Comparison of ENCODE assay signal across 16 cellular contexts in the genomic region with DNA sequence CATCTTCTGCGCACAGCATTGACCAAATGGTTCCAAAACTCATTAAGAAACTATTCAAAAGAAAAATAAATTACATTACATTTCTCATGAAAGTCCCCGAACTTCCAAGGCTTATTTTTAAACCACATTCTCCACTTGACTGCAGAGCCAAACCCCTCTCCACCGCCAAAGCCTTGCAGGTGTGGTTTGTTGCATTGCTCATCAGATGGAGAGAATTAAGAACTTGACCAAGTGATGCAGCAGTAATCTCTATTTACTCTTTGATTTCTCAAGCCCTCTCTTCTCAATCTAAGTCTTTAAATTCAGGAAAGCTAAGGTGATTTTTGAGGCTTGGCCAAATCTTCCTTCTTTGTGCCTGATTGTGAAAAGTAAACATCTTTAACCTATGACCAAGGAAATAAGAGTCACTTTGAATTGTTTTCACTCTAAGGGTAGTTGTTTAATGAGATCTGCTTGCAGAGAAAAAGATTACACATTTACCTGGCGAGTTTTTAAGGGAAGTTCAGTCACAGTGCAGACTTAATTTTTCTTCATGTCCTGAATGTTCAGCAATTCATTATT.
A peak's percentile ranks its signal among the peaks of the same experiment; 100 is the strongest.
DNase-seq lines count a peak whose midpoint lies in the region; ATAC-seq and TF ChIP-seq lines count a peak whose summit lies in the region.
"Had no signal": no experiment of that assay in that cellular context is flagged by ENCODE, and none has a peak within 500 bp of the region (broad histone marks: within the 10 kb centered on the region; RNA-seq: fewer than 3 reads in every experiment).

No MANE protein-coding gene starts in this region.

- intact Hi-C loops in left lung (cut with DNase I), result no loop called here
- intact Hi-C loops in activated CD8-positive, alpha-beta T cell treated with anti-CD3 and anti-CD28 coated beads for 36 hours (cut with micrococcal nuclease), result no loop called here
- intact Hi-C loops in mucosa of descending colon (cut with DNase I, micrococcal nuclease), result no loop called here

- no peak overlapping the region for H3K27ac Mint-ChIP-seq in activated CD8-positive, alpha-beta T cell treated with anti-CD3 and anti-CD28 coated beads for 36 hours
- H3K27ac Mint-ChIP-seq: CD4-positive, CD25-positive, alpha-beta regulatory T cell; HFFc6 had no signal

- H3K27ac ChIP-seq in C4-2B (peak overlapping the region; percentile 34; the same call in 1 of the 2 replicates), KMS-11 (0 out of 2 replicates have a peak overlapping the region, but pooled peaks have one; percentile 4), left lung (no peak overlapping the region)
- H3K27ac ChIP-seq: BLaER1 had no signal

- POLR2A ChIA-PET in activated CD8-positive, alpha-beta T cell treated with anti-CD3 and anti-CD28 coated beads for 36 hours (lab: Charles Lee), result no interaction called here

- ATAC-seq in left lung (peak; percentile 77), GM19035 (IDR thresholded peaks at IDR 0.05; ENCODE audit: unreplicated experiment) (no peak), mucosa of descending colon (no peak)
- ATAC-seq in activated CD8-positive, alpha-beta T cell treated with anti-CD3 and anti-CD28 coated beads for 36 hours, result no peak
- ATAC-seq: GM12878 had no signal

- H3K27me3 ChIP-seq in KMS-11 (ENCODE audit: insufficient read depth, low read depth) (no peaks in the 10 kb centered on the region), left lung (no peaks in the 10 kb centered on the region)
- H3K27me3 ChIP-seq: BLaER1 had no signal

- H3K9me3 Mint-ChIP-seq in activated CD8-positive, alpha-beta T cell treated with anti-CD3 and anti-CD28 coated beads for 36 hours, result no peaks in the 10 kb centered on the region
- H3K9me3 Mint-ChIP-seq: HFFc6 had no signal

- no peaks in the 10 kb centered on the region for H3K36me3 ChIP-seq in KMS-11 (ENCODE audit: insufficient read depth)
- no peaks in the 10 kb centered on the region for H3K36me3 ChIP-seq in left lung
- H3K36me3 ChIP-seq in mucosa of descending colon (ENCODE audit: low read depth), result no peaks in the 10 kb centered on the region
- H3K36me3 ChIP-seq: BLaER1 had no signal

- TF ChIP-seq CTCF in C4-2B (conservative IDR thresholded peaks at IDR 0.05), result no peak
- TF ChIP-seq CTCF in KMS-11 (conservative IDR thresholded peaks at IDR 0.05; ENCODE audit: low read depth, low read length), result no peak
- TF ChIP-seq CTCF in left lung (IDR thresholded peaks at IDR 0.05), result no peak
- no peak for TF ChIP-seq CTCF in activated CD8-positive, alpha-beta T cell treated with anti-CD3 and anti-CD28 coated beads for 36 hours (IDR thresholded peaks at IDR 0.05)
- no peak for TF ChIP-seq CTCF in mucosa of descending colon (IDR thresholded peaks at IDR 0.05)

- H3K27me3 Mint-ChIP-seq in activated CD8-positive, alpha-beta T cell treated with anti-CD3 and anti-CD28 coated beads for 36 hours, result no peaks in the 10 kb centered on the region

- DNase-seq in DMS79 treated with DMSO at 0.1 percent for 48 hours (lab: John Stamatoyannopoulos, UW) (peak; percentile 96), left lung (no peak), mucosa of descending colon (no peak)
- no peak for DNase-seq in activated CD8-positive, alpha-beta T cell treated with anti-CD3 and anti-CD28 coated beads for 36 hours
- DNase-seq: 8988T; AML-193; CD4-positive, CD25-positive, alpha-beta regulatory T cell; DMS153; HCEC 1CT; HFFc6; Karpas-422 had no signal

- no peaks in the 10 kb centered on the region for H3K36me3 Mint-ChIP-seq in activated CD8-positive, alpha-beta T cell treated with anti-CD3 and anti-CD28 coated beads for 36 hours (ENCODE audit: low read depth)
- H3K36me3 Mint-ChIP-seq: CD4-positive, CD25-positive, alpha-beta regulatory T cell had no signal

- H3K9ac ChIP-seq in KMS-11, result no peak overlapping the region
- H3K9ac ChIP-seq: BLaER1 had no signal

- H3K79me2 ChIP-seq in KMS-11 (ENCODE audit: insufficient read depth, low read depth), result no peaks in the 10 kb centered on the region

- CTCF ChIA-PET in activated CD8-positive, alpha-beta T cell treated with anti-CD3 and anti-CD28 coated beads for 36 hours (lab: Charles Lee), result no interaction called here

- H3K4me1 Mint-ChIP-seq in activated CD8-positive, alpha-beta T cell treated with anti-CD3 and anti-CD28 coated beads for 36 hours (ENCODE audit: low read depth), result no peaks in the 10 kb centered on the region
- H3K4me1 Mint-ChIP-seq: CD4-positive, CD25-positive, alpha-beta regulatory T cell had no signal

- no peaks in the 10 kb centered on the region for H4K20me1 ChIP-seq in KMS-11 (ENCODE audit: insufficient read depth)
- H4K20me1 ChIP-seq: BLaER1 had no signal

- no peak overlapping the region for H2AFZ ChIP-seq in KMS-11 (ENCODE audit: low read depth)

- H3K4me2 ChIP-seq in KMS-11, result no peak overlapping the region; the same call in 1 of the 2 replicates
- H3K4me2 ChIP-seq: BLaER1 had no signal

- H3K4me3 ChIP-seq in KMS-11 (IDR thresholded peaks at IDR 0.05; ENCODE audit: insufficient read depth, low read depth, low read length) (no peak overlapping the region), left lung (no peak overlapping the region), mucosa of descending colon (no peak overlapping the region)
- H3K4me3 ChIP-seq: BLaER1, GM12878 had no signal

- peaks cover 31% of the 10 kb centered on the region for H3K4me1 ChIP-seq in KMS-11 (ENCODE audit: low read depth, poor library complexity, severe bottlenecking)
- no peaks in the 10 kb centered on the region for H3K4me1 ChIP-seq in left lung
- no peaks in the 10 kb centered on the region for H3K4me1 ChIP-seq in mucosa of descending colon (ENCODE audit: low read depth)

- H3K9me3 ChIP-seq in left lung (no peaks in the 10 kb centered on the region), mucosa of descending colon (no peaks in the 10 kb centered on the region)
- H3K9me3 ChIP-seq: BLaER1 had no signal

- H3K4me3 Mint-ChIP-seq in activated CD8-positive, alpha-beta T cell treated with anti-CD3 and anti-CD28 coated beads for 36 hours, result no peak overlapping the region
- H3K4me3 Mint-ChIP-seq: CD4-positive, CD25-positive, alpha-beta regulatory T cell; HFFc6 had no signal

Comparison
In these comparisons a context has a peak if more than half of its experiments do, and no peak if none do; other contexts are left out.
1. H3K27ac ChIP-seq: peak in C4-2B (single experiment) and KMS-11 (single experiment); none in left lung (0 of 2).